ENCODE assay signal across 17 cellular contexts in the genomic region with DNA sequence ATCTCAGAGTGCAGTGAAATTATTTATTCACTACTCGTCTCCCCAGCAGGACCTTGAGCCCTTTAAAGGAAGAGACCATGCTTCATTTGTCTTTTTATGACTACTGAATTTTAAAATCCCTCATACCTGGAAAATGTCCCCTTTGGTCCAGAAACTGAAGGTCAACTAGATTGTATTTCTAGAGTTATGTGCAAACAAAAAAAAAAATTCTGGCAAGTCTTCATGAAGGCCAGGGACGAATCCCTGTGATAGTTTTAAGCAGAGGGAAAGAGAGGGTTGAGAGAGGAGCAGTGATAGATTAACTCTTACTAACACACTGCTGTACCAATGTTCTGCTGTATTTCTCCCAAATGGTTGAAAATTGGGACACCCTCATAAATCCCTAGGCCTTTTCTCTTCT.
"Had no signal": no experiment of that assay in that cellular context is flagged by ENCODE, and none has a peak within 500 bp of the region (broad histone marks: within the 10 kb centered on the region; RNA-seq: fewer than 3 reads in every experiment).

No MANE protein-coding gene starts in this region.

- H3K9ac ChIP-seq: KMS-11 had no signal

- H3K4me3 ChIP-seq: adrenal gland, breast epithelium had no signal

- H3K36me3 ChIP-seq: adrenal gland, breast epithelium had no signal

- DNase-seq: activated CD4-positive, alpha-beta T cell treated with anti-CD3 and anti-CD28 coated beads for 4 hours; activated CD4-positive, alpha-beta T cell treated with anti-CD3 and anti-CD28 coated beads, Interleukin-2, amount 50 U/mL, for 4 hours; activated CD8-positive, alpha-beta memory T cell treated with anti-CD3 and anti-CD28 coated beads, Interleukin-2, amount 50 U/mL, for 48 hours; activated CD8-positive, alpha-beta T cell treated with anti-CD3 and anti-CD28 coated beads, Interleukin-2, amount 10 ng/mL, durations not matched to agents 7 days and 5 days; activated naive CD4-positive, alpha-beta T cell treated with anti-CD3 and anti-CD28 coated beads, Interleukin-2, amount 50 U/mL, for 16 hours; activated naive CD8-positive, alpha-beta T cell treated with anti-CD3 and anti-CD28 coated beads, Interleukin-2, amount 10 ng/mL, durations not matched to agents 7 days and 5 days; activated T-cell treated with anti-CD3 and anti-CD28 coated beads, Interleukin-2, amount 50 U/mL, for 1 hour; anterior cingulate cortex; NCI-H1092; NCI-H1930; NCI-H2107; NCI-H2171 treated with DMSO at 0.1 percent for 48 hours; NCI-H226 had no signal

- H3K27me3 ChIP-seq: adrenal gland, breast epithelium had no signal

- H3K4me1 ChIP-seq: adrenal gland, breast epithelium had no signal

- H3K27ac ChIP-seq: adrenal gland, breast epithelium, KMS-11 had no signal

- H3K9me3 ChIP-seq: adrenal gland, breast epithelium had no signal

- ATAC-seq: activated CD4-positive, CD25-positive, alpha-beta regulatory T cell treated with anti-CD3 and anti-CD28 coated beads, Interleukin-2, amount 50 U/mL, for 24 hours; activated CD8-positive, alpha-beta T cell treated with anti-CD3 and anti-CD28 coated beads, Interleukin-2, amount 10 ng/mL, durations not matched to agents 7 days and 5 days had no signal

- H3K4me2 ChIP-seq: KMS-11 had no signal
